Comparison of ENCODE assay signal across 15 cellular contexts in the genomic region with DNA sequence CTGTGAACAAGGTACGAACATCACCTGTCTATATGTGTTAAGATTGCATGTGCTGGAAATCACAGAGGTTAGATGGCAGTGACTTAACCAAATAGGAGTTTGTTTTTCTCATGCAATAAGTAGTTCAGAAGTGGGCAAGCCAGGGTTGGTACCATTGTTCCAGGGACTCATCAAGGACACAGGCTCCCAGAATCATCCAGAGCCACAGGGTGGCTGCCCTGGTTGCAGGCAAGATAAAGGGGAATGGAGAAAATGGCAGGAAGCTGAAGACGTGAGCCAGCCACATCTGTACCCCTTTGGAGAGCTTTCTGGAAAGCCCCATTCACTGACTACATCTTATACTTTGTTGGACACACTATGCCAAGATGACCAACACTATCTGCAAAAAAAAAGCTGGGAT.
A peak's percentile ranks its signal among the peaks of the same experiment; 100 is the strongest.
DNase-seq lines count a peak whose midpoint lies in the region; ATAC-seq, FAIRE-seq and TF ChIP-seq lines count a peak whose summit lies in the region.
"Had no signal": no experiment of that assay in that cellular context is flagged by ENCODE, and none has a peak within 500 bp of the region (broad histone marks: within the 10 kb centered on the region; RNA-seq: fewer than 3 reads in every experiment).

No MANE protein-coding gene starts in this region.

- no peak; the same call in 2 of the 3 replicates for ATAC-seq in SK-N-SH treated with all-trans-retinoic acid at 6 μM for 48 hours
- peak; percentile 1 for ATAC-seq in GM21723 (IDR thresholded peaks at IDR 0.05; ENCODE audit: unreplicated experiment)
- peak; percentile 1 for ATAC-seq in HG03139 (IDR thresholded peaks at IDR 0.05; ENCODE audit: unreplicated experiment)
- ATAC-seq: gastroesophageal sphincter had no signal

- TF ChIP-seq EP300 in SK-N-SH (IDR thresholded peaks at IDR 0.05; ENCODE audit: borderline replicate concordance in 1 of 2, low read depth in 1 of 2, low read length in 1 of 2), result no peak

- no peaks in the 10 kb centered on the region for H3K36me3 ChIP-seq in SK-N-SH (replicated peaks in 1 of 2; ENCODE audit: control insufficient read depth in 1 of 2, insufficient read depth in 2 of 2, low read length in 1 of 2)
- H3K36me3 ChIP-seq in endodermal cell (ENCODE audit: control insufficient read depth, insufficient read depth, low read length), result no peaks in the 10 kb centered on the region
- no peaks in the 10 kb centered on the region for H3K36me3 ChIP-seq in testis (ENCODE audit: low read depth, missing control alignments)
- H3K36me3 ChIP-seq: gastroesophageal sphincter had no signal

- H4K20me1 ChIP-seq in SK-N-SH (ENCODE audit: insufficient read depth), result no peaks in the 10 kb centered on the region

- H3K36me3 Mint-ChIP-seq in endodermal cell (ENCODE audit: low read depth), result no peaks in the 10 kb centered on the region

- no peak for TF ChIP-seq POLR2A in testis (IDR thresholded peaks at IDR 0.05)

- H3F3A ChIP-seq in SK-N-SH (replicated peaks; ENCODE audit: insufficient read depth), result peaks cover 23% of the 10 kb centered on the region

- H3K79me2 ChIP-seq in SK-N-SH (ENCODE audit: insufficient read depth), result no peaks in the 10 kb centered on the region
- H3K79me2 ChIP-seq: parathyroid adenoma had no signal

- H3K4me2 ChIP-seq in SK-N-SH, result no peak overlapping the region

- H3K4me1 Mint-ChIP-seq in endodermal cell, result no peaks in the 10 kb centered on the region

- no peak overlapping the region for H3K27ac Mint-ChIP-seq in endodermal cell
- H3K27ac Mint-ChIP-seq: T-helper 17 cell had no signal

- H3K4me1 ChIP-seq in SK-N-SH (ENCODE audit: control insufficient read depth in 1 of 2, insufficient read depth in 2 of 2, low read depth in 1 of 2, low read length in 1 of 2) (peaks cover 0 to 9% of the 10 kb centered on the region in 2 experiments), endodermal cell (ENCODE audit: control insufficient read depth, insufficient read depth, low read length) (no peaks in the 10 kb centered on the region), testis (peaks cover 3% of the 10 kb centered on the region)
- H3K4me1 ChIP-seq: parathyroid adenoma had no signal

- POLR2A ChIA-PET in SK-N-SH (lab: Yijun Ruan, JAX), result no interaction called here

- TF ChIP-seq RAD21 in SK-N-SH (IDR thresholded peaks at IDR 0.05; ENCODE audit: low read length), result no peak

- H3K27ac ChIP-seq in SK-N-SH (ENCODE audit: low read depth in 2 of 2, low read length in 1 of 2) (peak overlapping the region in 1 of 2 experiments; percentile 51; a peak in 1 of 4 replicates), endodermal cell (ENCODE audit: low read depth, low read length) (no peak overlapping the region), testis (no peak overlapping the region)
- H3K27ac ChIP-seq: 22Rv1, gastroesophageal sphincter, parathyroid adenoma had no signal

- DNase-seq in SK-N-SH, result no peak
- peak; percentile 28 for DNase-seq in endodermal cell
- DNase-seq in GM19239 (ENCODE audit: insufficient read length, low spot score), result no peak
- no peak for DNase-seq in testis
- no peak for DNase-seq in DMS153 (lab: John Stamatoyannopoulos, UW)
- DNase-seq: activated gamma-delta T cell; effector memory CD4-positive, alpha-beta T cell; midbrain; T-helper 17 cell had no signal

- H3K27me3 ChIP-seq in SK-N-SH (ENCODE audit: insufficient read depth), result no peaks in the 10 kb centered on the region
- H3K27me3 ChIP-seq in endodermal cell (ENCODE audit: control insufficient read depth, insufficient read depth, low read length, poor library complexity, severe bottlenecking), result no peaks in the 10 kb centered on the region
- H3K27me3 ChIP-seq in testis, result no peaks in the 10 kb centered on the region
- H3K27me3 ChIP-seq: gastroesophageal sphincter had no signal

- 65% methylated on average over 2 of the region's 2 CpGs for WGBS in SK-N-SH (ENCODE audit: low lambda C conversion rate)
- WGBS in endodermal cell (ENCODE audit: insufficient coverage in 1 of 2, insufficient read length in 1 of 2), 2 experiments, result 86 to 100% methylated on average over 1 to 2 of the region's 2 CpGs
- 79 to 89% methylated on average over 2 of the region's 2 CpGs for WGBS in testis, 2 donors

- H3K4me3 ChIP-seq in SK-N-SH (ENCODE audit: low read depth in 2 of 2, low read length in 1 of 2) (no peak overlapping the region), endodermal cell (ENCODE audit: low read length) (no peak overlapping the region), testis (no peak overlapping the region)
- H3K4me3 ChIP-seq: gastroesophageal sphincter had no signal

- no peak overlapping the region for H3K4me3 Mint-ChIP-seq in endodermal cell
- H3K4me3 Mint-ChIP-seq: T-helper 17 cell had no signal

- peaks cover 6% of the 10 kb centered on the region for H3K27me3 Mint-ChIP-seq in endodermal cell (ENCODE audit: insufficient read depth)

- CTCF ChIA-PET in SK-N-SH (lab: Yijun Ruan, JAX), result interaction anchor here (1.1 to 1.3 kb wide), 2 partner anchors 11 to 531 kb away, joined by 3 to 6 read pairs; no protein-coding TSS in a partner anchor

- H3K9me2 ChIP-seq in SK-N-SH, result no peaks in the 10 kb centered on the region

- H2AFZ ChIP-seq in SK-N-SH (ENCODE audit: low read depth), result 0 out of 2 replicates have a peak overlapping the region, but pooled peaks have one; percentile 22
- H2AFZ ChIP-seq: parathyroid adenoma had no signal

- no peaks in the 10 kb centered on the region for H3K9me3 Mint-ChIP-seq in endodermal cell

- no peak overlapping the region for H3K9ac ChIP-seq in SK-N-SH
- no peak overlapping the region for H3K9ac ChIP-seq in endodermal cell (ENCODE audit: extremely low read depth, low read length, poor library complexity, severe bottlenecking)
- H3K9ac ChIP-seq: parathyroid adenoma had no signal

- intact Hi-C loops in testis (cut with DNase I; ENCODE audit: low total_unique reads), result no loop called here

- no peak for TF ChIP-seq CTCF in SK-N-SH (IDR thresholded peaks at IDR 0.05)
- TF ChIP-seq CTCF in endodermal cell (conservative IDR thresholded peaks at IDR 0.05), result no peak
- TF ChIP-seq CTCF in testis (IDR thresholded peaks at IDR 0.05), result no peak

- FAIRE-seq in GM19239 (lab: Jason Lieb, UNC), result no peak

- H3K9me3 ChIP-seq in SK-N-SH (no peaks in the 10 kb centered on the region), endodermal cell (ENCODE audit: control insufficient read depth, low read length) (no peaks in the 10 kb centered on the region), testis (no peaks in the 10 kb centered on the region)
- H3K9me3 ChIP-seq: gastroesophageal sphincter had no signal

TF ChIP-seq in SK-N-SH, 30 proteins besides CTCF, POLR2A, EP300 and RAD21:
- TF ChIP-seq SIN3A (IDR thresholded peaks at IDR 0.05; ENCODE audit: borderline replicate concordance, low read depth, low read length), result no peak
- TF ChIP-seq MEF2A (IDR thresholded peaks at IDR 0.05; ENCODE audit: borderline replicate concordance, low read depth), result no peak
- TF ChIP-seq EZH2phosphoT487 (IDR thresholded peaks at IDR 0.05; ENCODE audit: borderline replicate concordance, low read depth), result no peak

TF ChIP-seq in SK-N-SH treated with all-trans-retinoic acid at 6 μM for 48 hours, 23 proteins besides CTCF, POLR2A, EP300 and RAD21 (continues in another document):
- no peak for TF ChIP-seq CSDC2 (CRISPR knock-in tag; IDR thresholded peaks at IDR 0.05)
- no peak for TF ChIP-seq ZNF70 (CRISPR knock-in tag; IDR thresholded peaks at IDR 0.05)
- TF ChIP-seq GLIS3 (CRISPR knock-in tag; IDR thresholded peaks at IDR 0.05), result no peak
- no peak for TF ChIP-seq ZFP3 (CRISPR knock-in tag; IDR thresholded peaks at IDR 0.05)
- no peak for TF ChIP-seq TCF4 (CRISPR knock-in tag; IDR thresholded peaks at IDR 0.05; ENCODE audit: borderline replicate concordance)
- TF ChIP-seq, protein P1, sequence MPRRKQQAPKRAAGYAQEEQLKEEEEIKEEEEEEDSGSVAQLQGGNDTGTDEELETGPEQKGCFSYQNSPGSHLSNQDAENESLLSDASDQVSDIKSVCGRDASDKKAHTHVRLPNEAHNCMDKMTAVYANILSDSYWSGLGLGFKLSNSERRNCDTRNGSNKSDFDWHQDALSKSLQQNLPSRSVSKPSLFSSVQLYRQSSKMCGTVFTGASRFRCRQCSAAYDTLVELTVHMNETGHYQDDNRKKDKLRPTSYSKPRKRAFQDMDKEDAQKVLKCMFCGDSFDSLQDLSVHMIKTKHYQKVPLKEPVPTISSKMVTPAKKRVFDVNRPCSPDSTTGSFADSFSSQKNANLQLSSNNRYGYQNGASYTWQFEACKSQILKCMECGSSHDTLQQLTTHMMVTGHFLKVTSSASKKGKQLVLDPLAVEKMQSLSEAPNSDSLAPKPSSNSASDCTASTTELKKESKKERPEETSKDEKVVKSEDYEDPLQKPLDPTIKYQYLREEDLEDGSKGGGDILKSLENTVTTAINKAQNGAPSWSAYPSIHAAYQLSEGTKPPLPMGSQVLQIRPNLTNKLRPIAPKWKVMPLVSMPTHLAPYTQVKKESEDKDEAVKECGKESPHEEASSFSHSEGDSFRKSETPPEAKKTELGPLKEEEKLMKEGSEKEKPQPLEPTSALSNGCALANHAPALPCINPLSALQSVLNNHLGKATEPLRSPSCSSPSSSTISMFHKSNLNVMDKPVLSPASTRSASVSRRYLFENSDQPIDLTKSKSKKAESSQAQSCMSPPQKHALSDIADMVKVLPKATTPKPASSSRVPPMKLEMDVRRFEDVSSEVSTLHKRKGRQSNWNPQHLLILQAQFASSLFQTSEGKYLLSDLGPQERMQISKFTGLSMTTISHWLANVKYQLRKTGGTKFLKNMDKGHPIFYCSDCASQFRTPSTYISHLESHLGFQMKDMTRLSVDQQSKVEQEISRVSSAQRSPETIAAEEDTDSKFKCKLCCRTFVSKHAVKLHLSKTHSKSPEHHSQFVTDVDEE (CRISPR knock-in tag; IDR thresholded peaks at IDR 0.05), result no peak
- no peak for TF ChIP-seq ZC3H10 (CRISPR knock-in tag; IDR thresholded peaks at IDR 0.05)
- no peak for TF ChIP-seq SNAI2 (CRISPR knock-in tag; IDR thresholded peaks at IDR 0.05)
- TF ChIP-seq, protein P2, sequence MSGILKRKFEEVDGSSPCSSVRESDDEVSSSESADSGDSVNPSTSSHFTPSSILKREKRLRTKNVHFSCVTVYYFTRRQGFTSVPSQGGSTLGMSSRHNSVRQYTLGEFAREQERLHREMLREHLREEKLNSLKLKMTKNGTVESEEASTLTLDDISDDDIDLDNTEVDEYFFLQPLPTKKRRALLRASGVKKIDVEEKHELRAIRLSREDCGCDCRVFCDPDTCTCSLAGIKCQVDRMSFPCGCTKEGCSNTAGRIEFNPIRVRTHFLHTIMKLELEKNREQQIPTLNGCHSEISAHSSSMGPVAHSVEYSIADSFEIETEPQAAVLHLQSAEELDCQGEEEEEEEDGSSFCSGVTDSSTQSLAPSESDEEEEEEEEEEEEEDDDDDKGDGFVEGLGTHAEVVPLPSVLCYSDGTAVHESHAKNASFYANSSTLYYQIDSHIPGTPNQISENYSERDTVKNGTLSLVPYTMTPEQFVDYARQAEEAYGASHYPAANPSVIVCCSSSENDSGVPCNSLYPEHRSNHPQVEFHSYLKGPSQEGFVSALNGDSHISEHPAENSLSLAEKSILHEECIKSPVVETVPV (CRISPR knock-in tag; IDR thresholded peaks at IDR 0.05), result no peak
- no peak for TF ChIP-seq ZNF565 (CRISPR knock-in tag; conservative IDR thresholded peaks at IDR 0.05; ENCODE audit: low read depth)
- no peak for TF ChIP-seq BACH2 (CRISPR knock-in tag; IDR thresholded peaks at IDR 0.05; ENCODE audit: borderline replicate concordance)
- no peak for TF ChIP-seq TOX (CRISPR knock-in tag; IDR thresholded peaks at IDR 0.05; ENCODE audit: borderline replicate concordance)
